Comparison of ENCODE assay signal across 11 cellular contexts in genomic region chr1:227793948-227794812, GRCh38. TPM values are rescaled to one million over a fixed set of nuclear protein-coding genes. Genes with fewer than 3 reads are reported as not detected.
DNase-seq lines count a peak whose midpoint lies in the region; ATAC-seq lines count a peak whose summit lies in the region.
"Had no signal": no experiment of that assay in that cellular context is flagged by ENCODE, and none has a peak within 500 bp of the region (broad histone marks: within the 10 kb centered on the region; RNA-seq: fewer than 3 reads in every experiment).

No MANE protein-coding gene starts in this region.

- H3K4me3 Mint-ChIP-seq in effector memory CD8-positive, alpha-beta T cell = no peak overlapping the region
- H3K4me3 Mint-ChIP-seq: activated T-cell treated with anti-CD3 and anti-CD28 coated beads, Interleukin-2, amount 50 U/mL, for 4 hours had no signal

- H3K9me3 Mint-ChIP-seq in effector memory CD8-positive, alpha-beta T cell = no peaks in the 10 kb centered on the region
- H3K9me3 Mint-ChIP-seq: activated T-cell treated with anti-CD3 and anti-CD28 coated beads, Interleukin-2, amount 50 U/mL, for 4 hours had no signal

- peaks cover 3 to 10% of the 10 kb centered on the region in 2 donors for H3K4me1 Mint-ChIP-seq in effector memory CD8-positive, alpha-beta T cell (ENCODE audit: low read depth in 2 of 2)

- no peak overlapping the region for H3K27ac Mint-ChIP-seq in effector memory CD8-positive, alpha-beta T cell

- H3K27me3 Mint-ChIP-seq in effector memory CD8-positive, alpha-beta T cell = peaks cover 0 to 17% of the 10 kb centered on the region in 2 donors

- no peak for ATAC-seq in effector memory CD8-positive, alpha-beta T cell (replicated peaks)
- ATAC-seq in HG02623 (IDR thresholded peaks at IDR 0.05; ENCODE audit: unreplicated experiment) = no peak
- ATAC-seq: activated T-cell treated with anti-CD3 and anti-CD28 coated beads, Interleukin-2, amount 50 U/mL, for 4 hours had no signal

- H3K36me3 Mint-ChIP-seq in effector memory CD8-positive, alpha-beta T cell (ENCODE audit: insufficient read depth) = peaks cover 5% of the 10 kb centered on the region

- DNase-seq in AG08396 (ENCODE audit: low spot score) = peak; percentile 89
- DNase-seq in NCI-H146 treated with DMSO at 0.1 percent for 48 hours (lab: John Stamatoyannopoulos, UW; ENCODE audit: unreplicated experiment) = peak; percentile 15
- peak; percentile 83 for DNase-seq in ecto neural progenitor cell (ENCODE audit: low spot score)
- DNase-seq in mucosa of gallbladder (ENCODE audit: low spot score) = peak; percentile 47
- DNase-seq in effector memory CD8-positive, alpha-beta T cell = no peak
- no peak for DNase-seq in RKO (ENCODE audit: low spot score)
- no peak for DNase-seq in T-helper 2 cell
- DNase-seq: activated T-cell treated with anti-CD3 and anti-CD28 coated beads, Interleukin-2, amount 50 U/mL, for 4 hours; COR-L47; NCI-H510A had no signal

RNA-seq across cellular contexts. Expression of gene PRSS38, which starts 21.3 kb away (rescaled TPM):
- not detected for total RNA-seq in mucosa of gallbladder
- total RNA-seq: activated T-cell treated with anti-CD3 and anti-CD28 coated beads, Interleukin-2, amount 50 U/mL, for 4 hours had no signal

RNA-seq across cellular contexts. Expression of gene SNAP47, which starts 58.9 kb away (rescaled TPM):
- 32.3 TPM for total RNA-seq in mucosa of gallbladder

RNA-seq across cellular contexts. Expression of gene JMJD4, which starts 59.1 kb away (rescaled TPM):
- total RNA-seq in mucosa of gallbladder = 14.1 TPM

Comparison
In these comparisons a context has a peak if more than half of its experiments do, and no peak if none do; other contexts are left out.
1. DNase-seq: peak in AG08396 (single experiment), NCI-H146 treated with DMSO at 0.1 percent for 48 hours (single experiment), ecto neural progenitor cell (single experiment) and mucosa of gallbladder (single experiment); none in effector memory CD8-positive, alpha-beta T cell (0 of 3), RKO (single experiment) and T-helper 2 cell (0 of 5).